26 cellular contexts compared by ENCODE assay signal in genomic region chr18:26637324-26637723, GRCh38.
DNase-seq lines count a peak whose midpoint lies in the region; TF ChIP-seq lines count a peak whose summit lies in the region.
"Had no signal": no experiment of that assay in that cellular context is flagged by ENCODE, and none has a peak within 500 bp of the region (broad histone marks: within the 10 kb centered on the region; RNA-seq: fewer than 3 reads in every experiment).

No MANE protein-coding gene starts in this region.

- H3K4me1 ChIP-seq in HEK293 (ENCODE audit: control insufficient read depth, insufficient read depth, low read length) = no peaks in the 10 kb centered on the region
- H3K4me1 ChIP-seq: A549, SJSA1 had no signal

- H3K9me3 ChIP-seq in HEK293 (ENCODE audit: control insufficient read depth, insufficient read depth, low read depth, low read length) = no peaks in the 10 kb centered on the region
- H3K9me3 ChIP-seq: A549, SJSA1 had no signal

- no peak overlapping the region for H3K27ac ChIP-seq in HEK293 (ENCODE audit: extremely low read depth, low read depth, low read length)
- peak overlapping the region; percentile 81 for H3K27ac ChIP-seq in caudate nucleus (ENCODE audit: low read depth, low read length)
- peak overlapping the region; percentile 6 for H3K27ac ChIP-seq in temporal lobe (ENCODE audit: low read depth, low read length)
- H3K27ac ChIP-seq: A549, SJSA1 had no signal

- POLR2A ChIA-PET in HEK293 (lab: Yijun Ruan, JAX) = no interaction called here

- no peaks in the 10 kb centered on the region for H3K36me3 ChIP-seq in HEK293 (ENCODE audit: control insufficient read depth in 2 of 2, insufficient read depth in 1 of 2, low read length in 2 of 2)
- H3K36me3 ChIP-seq: SJSA1 had no signal

- no peak overlapping the region for H3K4me3 ChIP-seq in HEK293 (ENCODE audit: low read depth, low read length)
- H3K4me3 ChIP-seq: A549, K562, SJSA1 had no signal

- no peak for TF ChIP-seq CTCF in HEK293 (tag by site-specific recombination; IDR thresholded peaks at IDR 0.05)

- peak in 19 of 61 donors; percentile 6 to 67 (median 35) for DNase-seq in caudate nucleus (lab: John Stamatoyannopoulos, UW)
- DNase-seq in left kidney (ENCODE audit: low read depth, low spot score) = peak; percentile 40
- no peak for DNase-seq in dedifferentiated amniotic fluid mesenchymal stem cell (ENCODE audit: extremely low spot score)
- no peak for DNase-seq in H4 (ENCODE audit: low spot score)
- DNase-seq in hypothalamus (lab: John Stamatoyannopoulos, UW) = no peak
- DNase-seq: AML-193; C1 segment of cervical spinal cord; CD8-positive, alpha-beta memory T cell; DMS 273 treated with DMSO at 0.1 percent for 48 hours; DMS79; EL; GF-D8; Kasumi-1; NCI-H1105; NCI-H1436 treated with DMSO at 0.1 percent for 48 hours; NCI-H187 treated with DMSO at 0.1 percent for 48 hours; NCI-H2171 treated with DMSO at 0.1 percent for 48 hours; NCI-H524; NCI-H748 treated with DMSO at 0.1 percent for 48 hours; NK-92 treated with Interleukin-12 subunit alpha and Interleukin-12 subunit beta, amount 100 ng/mL, for 24 hours; PC-3 had no signal

- CTCF ChIA-PET in HEK293 (lab: Yijun Ruan, JAX) = no interaction called here

TF ChIP-seq in HEK293, 187 proteins besides CTCF, POLR2A, EP300 and RAD21:
- TF ChIP-seq ZFHX2 (tag by site-specific recombination; conservative IDR thresholded peaks at IDR 0.05) (peak; percentile 80), EGR2 (tag by site-specific recombination; IDR thresholded peaks at IDR 0.05; ENCODE audit: low read depth) (peak; percentile 78), ZNF626 (tag by site-specific recombination; IDR thresholded peaks at IDR 0.05) (no peak), PRDM10 (tag by site-specific recombination; IDR thresholded peaks at IDR 0.05) (no peak)
